21 cellular contexts compared by ENCODE assay signal in genomic region chr16:84104231-84104630, GRCh38. TPM values are rescaled to one million over a fixed set of nuclear protein-coding genes. Genes with fewer than 3 reads are reported as not detected.
A peak's percentile ranks its signal among the peaks of the same experiment; 100 is the strongest.
DNase-seq lines count a peak whose midpoint lies in the region; ATAC-seq and TF ChIP-seq lines count a peak whose summit lies in the region.
"Had no signal": no experiment of that assay in that cellular context is flagged by ENCODE, and none has a peak within 500 bp of the region (broad histone marks: within the 10 kb centered on the region; RNA-seq: fewer than 3 reads in every experiment).

No MANE protein-coding gene starts in this region.

- H3K9me2 ChIP-seq in PC-9 (ENCODE audit: insufficient read depth) = no peaks in the 10 kb centered on the region

- H3K4me3 ChIP-seq in left ventricle myocardium inferior (no peak overlapping the region), PC-9 (no peak overlapping the region), trophoblast cell (ENCODE audit: low read depth, low read length) (no peak overlapping the region), foreskin fibroblast (ENCODE audit: low read depth in 1 of 2, low read length in 2 of 2) (no peak overlapping the region)

- H3F3A ChIP-seq in PC-9 (ENCODE audit: insufficient read depth, low read depth) = peaks cover 37% of the 10 kb centered on the region

- CTCF ChIA-PET in PC-9 (lab: Charles Lee) = no interaction called here

- H3K36me3 ChIP-seq in left ventricle myocardium inferior = peaks cover 36% of the 10 kb centered on the region
- peaks cover 9% of the 10 kb centered on the region; the same call in 1 of the 2 replicates for H3K36me3 ChIP-seq in PC-9 (ENCODE audit: low read depth)
- H3K36me3 ChIP-seq in trophoblast cell (ENCODE audit: control insufficient read depth in 1 of 2, insufficient read depth in 2 of 2, low read length in 2 of 2) = peaks cover 6 to 7% of the 10 kb centered on the region in 2 experiments

- intact Hi-C loops in left ventricle myocardium inferior (cut with micrococcal nuclease) = no loop called here
- intact Hi-C loops in cardiac septum (cut with DNase I) = loop anchor here (10.0 kb wide), 1 partner anchor 381 kb away; no protein-coding TSS in a partner anchor
- intact Hi-C loops in PC-9 (cut with micrococcal nuclease; ENCODE audit: unreplicated experiment) = no loop called here

- no peak overlapping the region for H3K23ac ChIP-seq in trophoblast cell (ENCODE audit: low read length)

- no peak overlapping the region for H3K18ac ChIP-seq in trophoblast cell (ENCODE audit: low read length)

- POLR2A ChIA-PET in PC-9 (lab: Charles Lee; ENCODE audit: unreplicated experiment) = no interaction called here

- BruUV-seq in PC-9 (replicated peaks; lab: Mats Ljungman, UMichigan) = no TSS peak

- H3K9me3 ChIP-seq in left ventricle myocardium inferior (replicated peaks) = no peaks in the 10 kb centered on the region
- H3K9me3 ChIP-seq in PC-9 (ENCODE audit: insufficient read depth, low read depth) = no peaks in the 10 kb centered on the region
- H3K9me3 ChIP-seq in trophoblast cell (ENCODE audit: insufficient read depth, low read depth, low read length) = no peaks in the 10 kb centered on the region

- no peak overlapping the region for H4K91ac ChIP-seq in trophoblast cell (ENCODE audit: low read depth, low read length)

- no peak overlapping the region for H4K8ac ChIP-seq in trophoblast cell (ENCODE audit: low read depth, low read length)

- no peak overlapping the region for H2BK12ac ChIP-seq in trophoblast cell (ENCODE audit: low read length)

- no peak for DNase-seq in left ventricle myocardium inferior
- DNase-seq in cardiac septum (ENCODE audit: low spot score) = no peak
- DNase-seq in PC-9 = peak in 1 of 2 experiments; percentile 69
- DNase-seq in trophoblast cell = peak in 1 of 2 donors; percentile 44
- DNase-seq in foreskin fibroblast = no peak
- DNase-seq in activated effector memory CD4-positive, alpha-beta T cell treated with Interleukin-2 at 50 U/mL for 16 hours = no peak
- DNase-seq: CD4-positive, alpha-beta T cell; COR-L47; DND-41; GOT3; HCEC 1CT; KG1; NCI-H1105 treated with DMSO at 0.1 percent for 48 hours; NCI-H1694 treated with DMSO at 0.1 percent for 48 hours; NCI-H446 treated with DMSO at 0.1 percent for 48 hours; NCI-H526 treated with DMSO at 0.1 percent for 48 hours; OCI-M1; Right ventricle myocardium superior had no signal

- TF ChIP-seq CTCF in left ventricle myocardium inferior (IDR thresholded peaks at IDR 0.05; ENCODE audit: borderline replicate concordance) (no peak), PC-9 (conservative IDR thresholded peaks at IDR 0.05) (no peak), foreskin fibroblast (IDR thresholded peaks at IDR 0.05; ENCODE audit: low read depth, low read length) (no peak)

- H3K27me3 ChIP-seq in left ventricle myocardium inferior (ENCODE audit: low read depth) (no peaks in the 10 kb centered on the region), PC-9 (ENCODE audit: insufficient read depth, low read depth) (no peaks in the 10 kb centered on the region), trophoblast cell (ENCODE audit: insufficient read depth, low read length) (no peaks in the 10 kb centered on the region)

- peak overlapping the region; percentile 32 for H3K27ac ChIP-seq in left ventricle myocardium inferior (replicated peaks)
- peak overlapping the region; percentile 60 for H3K27ac ChIP-seq in PC-9
- no peak overlapping the region for H3K27ac ChIP-seq in trophoblast cell (ENCODE audit: low read depth, low read length)

- WGBS in trophoblast cell (ENCODE audit: extremely low coverage, insufficient coverage, insufficient read length) = no CpG with 5 or more reads among the region's 3 CpGs

- peaks cover 84% of the 10 kb centered on the region for H3K79me2 ChIP-seq in PC-9 (ENCODE audit: low read depth)
- H3K79me2 ChIP-seq in trophoblast cell (ENCODE audit: control insufficient read depth, insufficient read depth, low read length, poor library complexity) = peaks cover 4% of the 10 kb centered on the region

- H4K12ac ChIP-seq in trophoblast cell (ENCODE audit: low read depth, low read length) = no peak overlapping the region

- H4K20me1 ChIP-seq in PC-9 (ENCODE audit: insufficient read depth) = peaks cover 17% of the 10 kb centered on the region

- H2AK5ac ChIP-seq in trophoblast cell (ENCODE audit: low read length) = no peak overlapping the region

- H3K4me2 ChIP-seq in PC-9 (peak overlapping the region; percentile 65), trophoblast cell (ENCODE audit: low read length) (no peak overlapping the region)

- peak overlapping the region; percentile 48 for H3K4ac ChIP-seq in trophoblast cell (ENCODE audit: low read depth, low read length)

- H3K4me1 ChIP-seq in left ventricle myocardium inferior = peaks cover 80% of the 10 kb centered on the region
- peaks cover 58% of the 10 kb centered on the region for H3K4me1 ChIP-seq in PC-9 (replicated peaks; ENCODE audit: insufficient read depth)
- peaks cover 4% of the 10 kb centered on the region in 2 experiments for H3K4me1 ChIP-seq in trophoblast cell (ENCODE audit: control insufficient read depth in 1 of 2, insufficient read depth in 2 of 2, low read length in 2 of 2)

- no peak overlapping the region for H3K14ac ChIP-seq in trophoblast cell (ENCODE audit: low read length)

- no peak for ATAC-seq in HG03097 (IDR thresholded peaks at IDR 0.05; ENCODE audit: low FRiP score, unreplicated experiment)

- no peak overlapping the region for H2BK5ac ChIP-seq in trophoblast cell (ENCODE audit: low read depth, low read length, poor library complexity)

- H3K9ac ChIP-seq in trophoblast cell (ENCODE audit: low read length) = no peak overlapping the region

- H2AFZ ChIP-seq in PC-9 = no peak overlapping the region
- H2AFZ ChIP-seq in trophoblast cell (ENCODE audit: insufficient read depth, low read length, poor library complexity) = no peak overlapping the region

- no peaks in the 10 kb centered on the region for H3K79me1 ChIP-seq in trophoblast cell (ENCODE audit: low read length)

- H2BK120ac ChIP-seq in trophoblast cell (ENCODE audit: insufficient read depth, low read length, poor library complexity) = no peak overlapping the region

RNA-seq across cellular contexts. Expression of gene MBTPS1, which starts 12.5 kb away (rescaled TPM):
- total RNA-seq in left ventricle myocardium inferior = 72.5 TPM
- 53.2 TPM for total RNA-seq in cardiac septum
- total RNA-seq in PC-9 (2021) = 80.3 and 96.0 TPM in 2 replicates
- 57.3 and 58.4 TPM in 2 replicates for polyA plus RNA-seq in trophoblast cell (2013)

RNA-seq across cellular contexts. Expression of gene HSDL1, which starts 40.7 kb away (rescaled TPM):
- total RNA-seq in left ventricle myocardium inferior (23.8 TPM), cardiac septum (17.4 TPM), PC-9 (2021) (30.5 and 32.1 TPM in 2 replicates)
- polyA plus RNA-seq in trophoblast cell (2013) = 17.6 and 19.2 TPM in 2 replicates

RNA-seq across cellular contexts. Expression of gene DNAAF1, which starts 40.9 kb away (rescaled TPM):
- 0.14 TPM for total RNA-seq in left ventricle myocardium inferior
- not detected for total RNA-seq in cardiac septum
- 1.2 and 3.9 TPM in 2 replicates for total RNA-seq in PC-9 (2021)
- polyA plus RNA-seq in trophoblast cell (2013) = 0.07 and 0.10 TPM in 2 replicates
- total RNA-seq: CD4-positive, alpha-beta T cell; Right ventricle myocardium superior; RPMI7951 had no signal
- polyA plus RNA-seq: BJ had no signal
